ENCODE assay signal across 8 cellular contexts in genomic region chr3:183306798-183307671, GRCh38. TPM values are rescaled to one million over a fixed set of nuclear protein-coding genes. Genes with fewer than 3 reads are reported as not detected.
DNase-seq lines count a peak whose midpoint lies in the region; ATAC-seq lines count a peak whose summit lies in the region.

No MANE protein-coding gene starts in this region.

- H3K4me1 ChIP-seq in CD8-positive, alpha-beta memory T cell (ENCODE audit: insufficient read depth, low read length): no peaks in the 10 kb centered on the region

- H3K27ac ChIP-seq in CD8-positive, alpha-beta memory T cell (ENCODE audit: low read depth, low read length): peak overlapping the region; percentile 41

- H3K9me3 ChIP-seq in CD8-positive, alpha-beta memory T cell (ENCODE audit: low read length): no peaks in the 10 kb centered on the region

- H3K27me3 ChIP-seq in CD8-positive, alpha-beta memory T cell (ENCODE audit: insufficient read depth, low read length, poor library complexity, severe bottlenecking): no peaks in the 10 kb centered on the region

- no peak for DNase-seq in CD8-positive, alpha-beta memory T cell
- DNase-seq in MV-4-11 (lab: John Stamatoyannopoulos, UW) (peak; percentile 99), head of caudate nucleus (peak in 36 of 42 donors; percentile 21 to 79 (median 48)), putamen (ENCODE audit: low spot score) (peak; percentile 50), GOT3 (lab: John Stamatoyannopoulos, UW) (no peak), 8988T (no peak)
- DNase-seq in activated T-cell treated with anti-CD3 and anti-CD28 coated beads, Interleukin-2, amount 50 U/mL, for 24 hours: peak; percentile 61

- no peaks in the 10 kb centered on the region for H3K9me3 Mint-ChIP-seq in CD8-positive, alpha-beta memory T cell
- no peaks in the 10 kb centered on the region for H3K9me3 Mint-ChIP-seq in activated T-cell treated with anti-CD3 and anti-CD28 coated beads, Interleukin-2, amount 50 U/mL, for 24 hours

- H3K36me3 Mint-ChIP-seq in CD8-positive, alpha-beta memory T cell: peaks cover 0 to 26% (median 4%) of the 10 kb centered on the region in 3 donors
- H3K36me3 Mint-ChIP-seq in activated T-cell treated with anti-CD3 and anti-CD28 coated beads, Interleukin-2, amount 50 U/mL, for 24 hours (ENCODE audit: low read depth): peaks cover 7% of the 10 kb centered on the region

- POLR2A ChIA-PET in CD8-positive, alpha-beta memory T cell (lab: Charles Lee): no interaction called here

- CTCF ChIA-PET in CD8-positive, alpha-beta memory T cell (lab: Charles Lee): no interaction called here

- H3K4me3 ChIP-seq in CD8-positive, alpha-beta memory T cell (ENCODE audit: low read length): no peak overlapping the region

- peaks cover 2 to 4% (median 3%) of the 10 kb centered on the region in 3 donors for H3K4me1 Mint-ChIP-seq in CD8-positive, alpha-beta memory T cell
- H3K4me1 Mint-ChIP-seq in activated T-cell treated with anti-CD3 and anti-CD28 coated beads, Interleukin-2, amount 50 U/mL, for 24 hours (ENCODE audit: low read depth): peaks cover 31% of the 10 kb centered on the region

- intact Hi-C loops in head of caudate nucleus (cut with DNase I): no loop called here

- no peaks in the 10 kb centered on the region for H3K27me3 Mint-ChIP-seq in CD8-positive, alpha-beta memory T cell
- H3K27me3 Mint-ChIP-seq in activated T-cell treated with anti-CD3 and anti-CD28 coated beads, Interleukin-2, amount 50 U/mL, for 24 hours: no peaks in the 10 kb centered on the region

- H3K4me3 Mint-ChIP-seq in CD8-positive, alpha-beta memory T cell: no peak overlapping the region
- no peak overlapping the region for H3K4me3 Mint-ChIP-seq in activated T-cell treated with anti-CD3 and anti-CD28 coated beads, Interleukin-2, amount 50 U/mL, for 24 hours

- H3K27ac Mint-ChIP-seq in CD8-positive, alpha-beta memory T cell: peak overlapping the region in 3 of 8 donors; percentile 29 to 43 (median 42)
- peak overlapping the region; percentile 62 for H3K27ac Mint-ChIP-seq in activated T-cell treated with anti-CD3 and anti-CD28 coated beads, Interleukin-2, amount 50 U/mL, for 24 hours

- no peaks in the 10 kb centered on the region for H3K36me3 ChIP-seq in CD8-positive, alpha-beta memory T cell (ENCODE audit: insufficient read depth, low read length)

- ATAC-seq in GM21576 (IDR thresholded peaks at IDR 0.05; ENCODE audit: unreplicated experiment): peak; percentile 76

RNA-seq across cellular contexts. Expression of gene B3GNT5, which starts 54.0 kb away (rescaled TPM):
- total RNA-seq in CD8-positive, alpha-beta memory T cell: 10 to 100 TPM in 1 of 2 experiments, 1 to 10 TPM in 1; 10.0 TPM
- not detected for polyA plus RNA-seq in CD8-positive, alpha-beta memory T cell

Comparison
In these comparisons a context has a peak if more than half of its experiments do, and no peak if none do; other contexts are left out.
1. DNase-seq: peak in MV-4-11 (single experiment), activated T-cell treated with anti-CD3 and anti-CD28 coated beads, Interleukin-2, amount 50 U/mL, for 24 hours (single experiment), head of caudate nucleus (36 of 42) and putamen (single experiment); none in CD8-positive, alpha-beta memory T cell (0 of 5), GOT3 (single experiment) and 8988T (single experiment).